27 cellular contexts compared by ENCODE assay signal in the genomic region with DNA sequence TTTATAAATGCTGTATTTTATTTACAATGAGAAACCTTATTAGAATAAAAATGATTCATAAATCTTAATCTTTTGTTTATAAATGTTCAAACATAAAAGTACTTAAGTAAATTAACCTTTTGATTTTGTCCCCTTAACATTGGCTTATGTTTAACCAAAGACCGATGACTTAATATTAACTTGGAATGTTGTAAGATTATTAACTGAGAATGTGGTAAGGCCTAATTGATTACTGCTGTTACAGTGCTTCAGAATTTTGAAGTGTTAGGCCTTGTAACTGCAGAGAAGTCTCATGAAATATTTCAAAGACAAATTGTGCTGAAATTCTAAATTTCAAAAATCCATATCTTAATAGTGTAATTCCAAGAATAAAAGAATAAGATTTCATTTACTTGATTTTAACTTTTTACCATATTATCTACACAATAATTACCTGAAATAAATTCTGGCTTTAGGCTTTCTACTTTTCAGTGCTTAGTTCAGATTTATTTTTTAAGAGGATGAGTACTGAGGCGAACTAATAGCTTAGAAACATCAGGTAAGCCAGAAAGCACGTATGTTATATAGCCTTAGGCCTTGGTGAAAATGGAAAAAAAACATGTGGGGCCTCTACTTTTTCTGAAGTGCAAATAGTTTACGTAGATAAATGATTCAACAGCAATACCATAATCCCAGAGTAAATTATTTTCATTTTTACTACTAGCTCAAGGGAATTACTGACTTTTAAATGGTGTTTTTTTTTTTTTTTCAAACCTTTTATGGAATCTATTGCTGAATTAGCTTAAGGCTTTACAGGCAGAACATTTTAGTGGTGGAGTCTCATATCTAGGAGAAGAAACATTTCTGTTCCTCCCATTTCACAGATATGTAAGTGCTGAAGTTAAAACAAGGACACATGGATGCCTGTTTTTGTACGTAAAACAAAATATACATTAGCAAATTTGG. TPM values are rescaled to one million over a fixed set of nuclear protein-coding genes. Genes with fewer than 3 reads are reported as not detected.
DNase-seq lines count a peak whose midpoint lies in the region; ATAC-seq, FAIRE-seq and TF ChIP-seq lines count a peak whose summit lies in the region.
"Had no signal": no experiment of that assay in that cellular context is flagged by ENCODE, and none has a peak within 500 bp of the region (broad histone marks: within the 10 kb centered on the region; RNA-seq: fewer than 3 reads in every experiment).

No MANE protein-coding gene starts in this region.

- CTCF ChIA-PET in A549 (lab: Yijun Ruan, JAX) (no interaction called here), HepG2 (lab: Yijun Ruan, JAX; ENCODE audit: low intra/inter-chr PET ratio, low total read pairs) (no interaction called here)

- H3K27me3 ChIP-seq in HepG2 (ENCODE audit: control insufficient read depth in 1 of 2, insufficient read depth in 2 of 2, low read length in 2 of 2): no peaks in the 10 kb centered on the region
- H3K27me3 ChIP-seq: BLaER1 had no signal

- intact Hi-C loops in HepG2 (cut with micrococcal nuclease; ENCODE audit: unreplicated experiment) (no loop called here), Right ventricle myocardium inferior (cut with DNase I) (no loop called here)

- H3K27ac ChIP-seq in A549 (peak overlapping the region in 1 of 2 experiments; percentile 27; a peak in 2 of 6 replicates), HepG2 (ENCODE audit: extremely low read length, insufficient read depth, low read length) (no peak overlapping the region)
- H3K27ac ChIP-seq: BLaER1, KMS-11 had no signal

- no peaks in the 10 kb centered on the region for H3K9me3 Mint-ChIP-seq in T-helper 2 cell treated with Interferon-gamma antibody and Interleukin-4, amounts not matched to agents 5 μg/mL and 100 μg/mL, for 36 hours
- H3K9me3 Mint-ChIP-seq: CD4-positive, alpha-beta T cell; GM23338 had no signal

- no peak overlapping the region for H3K4me3 Mint-ChIP-seq in T-helper 2 cell treated with Interferon-gamma antibody and Interleukin-4, amounts not matched to agents 5 μg/mL and 100 μg/mL, for 36 hours
- H3K4me3 Mint-ChIP-seq: CD4-positive, alpha-beta T cell; GM23338 had no signal

- TF ChIP-seq CTCF in A549 (IDR thresholded peaks at IDR 0.05) (no peak), epithelial cell of proximal tubule (conservative IDR thresholded peaks at IDR 0.05; ENCODE audit: low read depth, low read length) (no peak), HepG2 (CRISPR knock-in tag; IDR thresholded peaks at IDR 0.05) (no peak)

- no peak overlapping the region for H3K27ac Mint-ChIP-seq in T-helper 2 cell treated with Interferon-gamma antibody and Interleukin-4, amounts not matched to agents 5 μg/mL and 100 μg/mL, for 36 hours
- H3K27ac Mint-ChIP-seq: CD4-positive, alpha-beta T cell had no signal

- H3K4me2 ChIP-seq in A549 (peak overlapping the region; percentile 19; the same call in 1 of the 3 replicates), HepG2 (ENCODE audit: low read depth, low read length) (no peak overlapping the region)
- H3K4me2 ChIP-seq: BLaER1, GM23338, KMS-11 had no signal

- FAIRE-seq in A549 (lab: Jason Lieb, UNC): no peak
- FAIRE-seq in HepG2 (lab: Jason Lieb, UNC): no peak
- FAIRE-seq: GM12878, HTR-8/SVneo had no signal

- 50% methylated on average over 5 of the region's 5 CpGs for WGBS in A549 (ENCODE audit: missing lambda C conversion rate)
- 84% methylated on average over 5 of the region's 5 CpGs for WGBS in HepG2 (ENCODE audit: low lambda C conversion rate)

- H3K4me1 ChIP-seq in A549: peaks cover 8% of the 10 kb centered on the region; the same call in 1 of the 3 replicates
- peaks cover 8% of the 10 kb centered on the region for H3K4me1 ChIP-seq in HepG2 (ENCODE audit: insufficient read depth, low read length)
- H3K4me1 ChIP-seq: BLaER1 had no signal

- no TSS peak for BruUV-seq in HepG2 (replicated peaks; lab: Mats Ljungman, UMichigan)

- no peaks in the 10 kb centered on the region for H3K79me2 ChIP-seq in HepG2 (ENCODE audit: insufficient read depth, low read length)

- in situ Hi-C loops in HepG2 (cut with HindIII; ENCODE audit: extremely low pct_ligation_motif_present, low pct_unique_long_range_greater_than_20kb): no loop called here
- in situ Hi-C loops in ACHN (cut with HindIII; ENCODE audit: low pct_ligation_motif_present, low pct_unique_long_range_greater_than_20kb, low sequenced_read_pairs): no loop called here

- H3K9me3 ChIP-seq in A549 (no peaks in the 10 kb centered on the region), HepG2 (ENCODE audit: low read length) (no peaks in the 10 kb centered on the region)
- H3K9me3 ChIP-seq: BLaER1, HAP-1 had no signal

- H3K36me3 Mint-ChIP-seq in T-helper 2 cell treated with Interferon-gamma antibody and Interleukin-4, amounts not matched to agents 5 μg/mL and 100 μg/mL, for 36 hours (ENCODE audit: low read depth): no peaks in the 10 kb centered on the region

- no peak for TF ChIP-seq EP300 in A549 (IDR thresholded peaks at IDR 0.05)
- TF ChIP-seq EP300 in HepG2 (IDR thresholded peaks at IDR 0.05; ENCODE audit: low read depth in 2 of 2, low read length in 2 of 2): no peak
- no peak for TF ChIP-seq EP300 in HepG2 (CRISPR knock-in tag; IDR thresholded peaks at IDR 0.05; ENCODE audit: borderline replicate concordance)

- POLR2A ChIA-PET in A549 (lab: Yijun Ruan, JAX): no interaction called here
- POLR2A ChIA-PET in HepG2 (lab: Yijun Ruan, JAX): no interaction called here

- no peaks in the 10 kb centered on the region for H3K4me1 Mint-ChIP-seq in T-helper 2 cell treated with Interferon-gamma antibody and Interleukin-4, amounts not matched to agents 5 μg/mL and 100 μg/mL, for 36 hours (ENCODE audit: low read depth)

- no peaks in the 10 kb centered on the region for H4K20me1 ChIP-seq in HepG2 (ENCODE audit: insufficient read depth, low read length)
- H4K20me1 ChIP-seq: BLaER1 had no signal

- TF ChIP-seq POLR2A in A549 (IDR thresholded peaks at IDR 0.05; ENCODE audit: low read length): no peak
- no peak for TF ChIP-seq POLR2A in HepG2 (IDR thresholded peaks at IDR 0.05; ENCODE audit: insufficient read depth in 1 of 2, low read depth in 2 of 2, low read length in 2 of 2)

- DNase-seq in A549 (ENCODE audit: low read depth in 1 of 2, low spot score in 1 of 2) (no peak), epithelial cell of proximal tubule (ENCODE audit: low read depth) (peak; percentile 51), HepG2 (ENCODE audit: low spot score) (no peak), renal cortical epithelial cell (ENCODE audit: low read depth) (peak; percentile 91), ACHN (no peak), Right ventricle myocardium inferior (ENCODE audit: missing footprints) (no peak)
- DNase-seq in T-helper 2 cell treated with Interferon-gamma antibody and Interleukin-4, amounts not matched to agents 5 μg/mL and 100 μg/mL, for 36 hours (ENCODE audit: low spot score): no peak
- DNase-seq: CD4-positive, alpha-beta T cell; COR-L47; DMS 273 treated with DMSO at 0.1 percent for 48 hours; DND-41; IMR-90; NCI-H1105; NCI-H2081; NCI-H2171; NCI-H345; NCI-H524 treated with DMSO at 0.1 percent for 48 hours; NCI-H82; OCI-M1; SHP77; SW 1271 had no signal

- H3K36me3 ChIP-seq in HepG2 (replicated peaks in 1 of 2; ENCODE audit: control insufficient read depth in 1 of 2, insufficient read depth in 2 of 2, low read length in 2 of 2): no peaks in the 10 kb centered on the region
- H3K36me3 ChIP-seq: BLaER1, HAP-1 had no signal

- no peak for ATAC-seq in A549
- ATAC-seq in HepG2: no peak
- ATAC-seq in Right ventricle myocardium inferior: no peak
- ATAC-seq: GM12878, GM23338 had no signal

- no peak overlapping the region for H3K9ac ChIP-seq in HepG2 (ENCODE audit: insufficient read depth, low read depth, low read length)
- H3K9ac ChIP-seq: BLaER1, KMS-11 had no signal

- H3K27me3 Mint-ChIP-seq in T-helper 2 cell treated with Interferon-gamma antibody and Interleukin-4, amounts not matched to agents 5 μg/mL and 100 μg/mL, for 36 hours (ENCODE audit: low read depth): no peaks in the 10 kb centered on the region
- H3K27me3 Mint-ChIP-seq: CD4-positive, alpha-beta T cell had no signal

- TF ChIP-seq RAD21 in A549 (conservative IDR thresholded peaks at IDR 0.05 in 1 of 2, IDR thresholded peaks at IDR 0.05 in 1 of 2) (no peak), HepG2 (CRISPR knock-in tag; IDR thresholded peaks at IDR 0.05) (no peak)

- no peak overlapping the region for H2AFZ ChIP-seq in HepG2 (ENCODE audit: low read length)
- H2AFZ ChIP-seq: GM23338 had no signal

- H3K4me3 ChIP-seq in A549 (no peak overlapping the region), epithelial cell of proximal tubule (ENCODE audit: low read depth, low read length) (no peak overlapping the region), HepG2 (replicated peaks in 1 of 3; ENCODE audit: insufficient read depth in 1 of 3, low read depth in 2 of 3, low read length in 3 of 3) (no peak overlapping the region)
- H3K4me3 ChIP-seq: BLaER1, GM12878, GM23338, HAP-1 had no signal

RNA-seq across cellular contexts. Expression of gene CPS1, which starts 6.0 kb away (rescaled TPM):
- polyA plus RNA-seq in A549 (2011; rRNA removed): 59.3 and 61.3 TPM in 2 replicates
- polyA plus RNA-seq in A549 (2012; cell fraction: cytosol; rRNA removed): 4.0 and 4.8 TPM in 2 replicates
- 9.1 and 13.2 TPM in 2 replicates for polyA plus RNA-seq in A549 (2012; cell fraction: nucleus; rRNA removed)
- polyA plus RNA-seq in A549 (2017; fragmentation: RNase III; extraction: RNeasy Plus Mini Kit Qiagen cat#74134 plus additional on column Dnase treatment): 15.1 to 16.1 TPM (median 15.9 TPM) in 3 replicates
- polyA minus RNA-seq in A549 (2011; rRNA and poly(A)+ RNA removed): 87.9 and 142 TPM in 2 replicates
- 2.2 and 2.8 TPM in 2 replicates for total RNA-seq in epithelial cell of proximal tubule
- 44.9 and 51.7 TPM in 2 replicates for total RNA-seq in HepG2 (2016; rRNA removed; fragmentation: Illumina TruSeq; extraction: Trizol)
- 4.5 and 7.1 TPM in 2 replicates for total RNA-seq in HepG2 (2016; cell fraction: cytosol; rRNA removed; fragmentation: Illumina TruSeq; extraction: Trizol; ENCODE audit: low read depth)
- total RNA-seq in HepG2 (2016; cell fraction: insoluble cytoplasmic fraction; rRNA removed; fragmentation: Illumina TruSeq; extraction: Trizol): 42.6 and 49.0 TPM in 2 replicates
- 22.1 and 24.3 TPM in 2 replicates for total RNA-seq in HepG2 (2016; cell fraction: membrane; rRNA removed; fragmentation: Illumina TruSeq; extraction: Trizol)
- total RNA-seq in HepG2 (2016; cell fraction: nucleus; rRNA removed; fragmentation: Illumina TruSeq; extraction: Trizol): 47.7 and 52.3 TPM in 2 replicates
- 17.6 and 24.4 TPM in 2 replicates for polyA plus RNA-seq in HepG2 (2011; rRNA removed)
- polyA plus RNA-seq in HepG2 (2011; cell fraction: cytosol; rRNA removed): 16.5 and 18.6 TPM in 2 replicates
- polyA plus RNA-seq in HepG2 (2011; cell fraction: nucleus; rRNA removed): 16.9 and 18.9 TPM in 2 replicates
- polyA plus RNA-seq in HepG2 (2012): 13.0 and 24.2 TPM in 2 replicates
- polyA plus RNA-seq in HepG2 (2016; cell fraction: cytosol; fragmentation: Illumina TruSeq; extraction: Trizol; ENCODE audit: low read depth): 1.3 and 1.4 TPM in 2 replicates
- polyA plus RNA-seq in HepG2 (2016; cell fraction: insoluble cytoplasmic fraction; fragmentation: Illumina TruSeq; extraction: Trizol; ENCODE audit: low read depth): 22.9 and 25.1 TPM in 2 replicates
- 7.7 and 8.8 TPM in 2 replicates for polyA plus RNA-seq in HepG2 (2016; cell fraction: membrane; fragmentation: Illumina TruSeq; extraction: Trizol; ENCODE audit: low read depth)
- polyA plus RNA-seq in HepG2 (2016; cell fraction: nucleus; fragmentation: Illumina TruSeq; extraction: Trizol; ENCODE audit: insufficient read depth, low read depth): 28.4 and 30.6 TPM in 2 replicates
- polyA minus RNA-seq in HepG2 (2011; rRNA and poly(A)+ RNA removed; ENCODE audit: low replicate concordance): 49.7 and 1,370 TPM in 2 replicates
- 44.2 and 46.4 TPM in 2 replicates for polyA minus RNA-seq in HepG2 (2011; cell fraction: cytosol; rRNA and poly(A)+ RNA removed)
- 89.2 and 97.7 TPM in 2 replicates for polyA minus RNA-seq in HepG2 (2011; cell fraction: nucleus; rRNA and poly(A)+ RNA removed)
- total RNA-seq in renal cortical epithelial cell: 12.3 and 38.4 TPM in 2 replicates
- 3.0 TPM for total RNA-seq in Right ventricle myocardium inferior

Comparison
In these comparisons a context has a peak if more than half of its experiments do, and no peak if none do; other contexts are left out.
1. DNase-seq: peak in epithelial cell of proximal tubule (single experiment) and renal cortical epithelial cell (single experiment); none in A549 (0 of 2), HepG2 (single experiment), ACHN (single experiment), Right ventricle myocardium inferior (single experiment) and T-helper 2 cell treated with Interferon-gamma antibody and Interleukin-4, amounts not matched to agents 5 μg/mL and 100 μg/mL, for 36 hours (single experiment).